Comparison of ENCODE assay signal across 1 cellular context in the genomic region with DNA sequence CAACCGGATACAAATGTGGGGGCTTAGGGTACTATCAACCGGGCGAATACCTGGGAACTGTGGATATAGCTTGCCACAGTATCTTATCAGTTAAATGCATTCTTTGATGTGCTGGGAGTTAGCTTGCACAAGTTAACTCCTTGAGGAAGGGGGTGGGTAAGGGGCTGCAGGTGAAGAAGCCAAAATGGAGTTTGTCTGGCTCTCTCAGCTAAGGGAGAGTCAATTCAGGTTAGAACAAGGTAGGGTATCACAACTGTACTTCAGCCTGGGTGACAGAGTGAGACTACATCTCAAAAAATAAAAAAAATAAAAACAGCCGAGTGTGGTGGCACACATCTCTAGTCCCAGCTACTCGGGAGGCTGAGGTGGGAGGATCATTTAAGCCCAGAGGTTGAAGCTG.
TF ChIP-seq lines count a peak whose summit lies in the region.

No MANE protein-coding gene starts in this region.

TF ChIP-seq in K562, 482 proteins besides CTCF, POLR2A, EP300 and RAD21 (continued from another document and continues in another):
- TF ChIP-seq, protein P1, sequence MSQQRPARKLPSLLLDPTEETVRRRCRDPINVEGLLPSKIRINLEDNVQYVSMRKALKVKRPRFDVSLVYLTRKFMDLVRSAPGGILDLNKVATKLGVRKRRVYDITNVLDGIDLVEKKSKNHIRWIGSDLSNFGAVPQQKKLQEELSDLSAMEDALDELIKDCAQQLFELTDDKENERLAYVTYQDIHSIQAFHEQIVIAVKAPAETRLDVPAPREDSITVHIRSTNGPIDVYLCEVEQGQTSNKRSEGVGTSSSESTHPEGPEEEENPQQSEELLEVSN (IDR thresholded peaks at IDR 0.05; ENCODE audit: borderline replicate concordance in 1 of 2, extremely low read depth in 1 of 2, insufficient read depth in 1 of 2, insufficient read length in 1 of 2, low read depth in 1 of 2, low read length in 1 of 2, poor library complexity in 1 of 2, severe bottlenecking in 1 of 2), result no peak
- TF ChIP-seq, protein P2, sequence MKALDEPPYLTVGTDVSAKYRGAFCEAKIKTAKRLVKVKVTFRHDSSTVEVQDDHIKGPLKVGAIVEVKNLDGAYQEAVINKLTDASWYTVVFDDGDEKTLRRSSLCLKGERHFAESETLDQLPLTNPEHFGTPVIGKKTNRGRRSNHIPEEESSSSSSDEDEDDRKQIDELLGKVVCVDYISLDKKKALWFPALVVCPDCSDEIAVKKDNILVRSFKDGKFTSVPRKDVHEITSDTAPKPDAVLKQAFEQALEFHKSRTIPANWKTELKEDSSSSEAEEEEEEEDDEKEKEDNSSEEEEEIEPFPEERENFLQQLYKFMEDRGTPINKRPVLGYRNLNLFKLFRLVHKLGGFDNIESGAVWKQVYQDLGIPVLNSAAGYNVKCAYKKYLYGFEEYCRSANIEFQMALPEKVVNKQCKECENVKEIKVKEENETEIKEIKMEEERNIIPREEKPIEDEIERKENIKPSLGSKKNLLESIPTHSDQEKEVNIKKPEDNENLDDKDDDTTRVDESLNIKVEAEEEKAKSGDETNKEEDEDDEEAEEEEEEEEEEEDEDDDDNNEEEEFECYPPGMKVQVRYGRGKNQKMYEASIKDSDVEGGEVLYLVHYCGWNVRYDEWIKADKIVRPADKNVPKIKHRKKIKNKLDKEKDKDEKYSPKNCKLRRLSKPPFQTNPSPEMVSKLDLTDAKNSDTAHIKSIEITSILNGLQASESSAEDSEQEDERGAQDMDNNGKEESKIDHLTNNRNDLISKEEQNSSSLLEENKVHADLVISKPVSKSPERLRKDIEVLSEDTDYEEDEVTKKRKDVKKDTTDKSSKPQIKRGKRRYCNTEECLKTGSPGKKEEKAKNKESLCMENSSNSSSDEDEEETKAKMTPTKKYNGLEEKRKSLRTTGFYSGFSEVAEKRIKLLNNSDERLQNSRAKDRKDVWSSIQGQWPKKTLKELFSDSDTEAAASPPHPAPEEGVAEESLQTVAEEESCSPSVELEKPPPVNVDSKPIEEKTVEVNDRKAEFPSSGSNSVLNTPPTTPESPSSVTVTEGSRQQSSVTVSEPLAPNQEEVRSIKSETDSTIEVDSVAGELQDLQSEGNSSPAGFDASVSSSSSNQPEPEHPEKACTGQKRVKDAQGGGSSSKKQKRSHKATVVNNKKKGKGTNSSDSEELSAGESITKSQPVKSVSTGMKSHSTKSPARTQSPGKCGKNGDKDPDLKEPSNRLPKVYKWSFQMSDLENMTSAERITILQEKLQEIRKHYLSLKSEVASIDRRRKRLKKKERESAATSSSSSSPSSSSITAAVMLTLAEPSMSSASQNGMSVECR (CRISPR knock-in tag; IDR thresholded peaks at IDR 0.05), result no peak
- TF ChIP-seq PHTF2 (CRISPR knock-in tag; IDR thresholded peaks at IDR 0.05), result no peak
- TF ChIP-seq ZNF76 (CRISPR knock-in tag; IDR thresholded peaks at IDR 0.05; ENCODE audit: borderline replicate concordance), result no peak
- no peak for TF ChIP-seq GATAD2B (IDR thresholded peaks at IDR 0.05; ENCODE audit: borderline replicate concordance)
- TF ChIP-seq, protein P3, sequence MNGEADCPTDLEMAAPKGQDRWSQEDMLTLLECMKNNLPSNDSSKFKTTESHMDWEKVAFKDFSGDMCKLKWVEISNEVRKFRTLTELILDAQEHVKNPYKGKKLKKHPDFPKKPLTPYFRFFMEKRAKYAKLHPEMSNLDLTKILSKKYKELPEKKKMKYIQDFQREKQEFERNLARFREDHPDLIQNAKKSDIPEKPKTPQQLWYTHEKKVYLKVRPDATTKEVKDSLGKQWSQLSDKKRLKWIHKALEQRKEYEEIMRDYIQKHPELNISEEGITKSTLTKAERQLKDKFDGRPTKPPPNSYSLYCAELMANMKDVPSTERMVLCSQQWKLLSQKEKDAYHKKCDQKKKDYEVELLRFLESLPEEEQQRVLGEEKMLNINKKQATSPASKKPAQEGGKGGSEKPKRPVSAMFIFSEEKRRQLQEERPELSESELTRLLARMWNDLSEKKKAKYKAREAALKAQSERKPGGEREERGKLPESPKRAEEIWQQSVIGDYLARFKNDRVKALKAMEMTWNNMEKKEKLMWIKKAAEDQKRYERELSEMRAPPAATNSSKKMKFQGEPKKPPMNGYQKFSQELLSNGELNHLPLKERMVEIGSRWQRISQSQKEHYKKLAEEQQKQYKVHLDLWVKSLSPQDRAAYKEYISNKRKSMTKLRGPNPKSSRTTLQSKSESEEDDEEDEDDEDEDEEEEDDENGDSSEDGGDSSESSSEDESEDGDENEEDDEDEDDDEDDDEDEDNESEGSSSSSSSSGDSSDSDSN (IDR thresholded peaks at IDR 0.05; ENCODE audit: borderline replicate concordance in 1 of 2, low read depth in 2 of 2, low read length in 2 of 2), result no peak
- no peak for TF ChIP-seq ZBTB8A (IDR thresholded peaks at IDR 0.05; ENCODE audit: partially characterized antibody)
- TF ChIP-seq, protein P4, sequence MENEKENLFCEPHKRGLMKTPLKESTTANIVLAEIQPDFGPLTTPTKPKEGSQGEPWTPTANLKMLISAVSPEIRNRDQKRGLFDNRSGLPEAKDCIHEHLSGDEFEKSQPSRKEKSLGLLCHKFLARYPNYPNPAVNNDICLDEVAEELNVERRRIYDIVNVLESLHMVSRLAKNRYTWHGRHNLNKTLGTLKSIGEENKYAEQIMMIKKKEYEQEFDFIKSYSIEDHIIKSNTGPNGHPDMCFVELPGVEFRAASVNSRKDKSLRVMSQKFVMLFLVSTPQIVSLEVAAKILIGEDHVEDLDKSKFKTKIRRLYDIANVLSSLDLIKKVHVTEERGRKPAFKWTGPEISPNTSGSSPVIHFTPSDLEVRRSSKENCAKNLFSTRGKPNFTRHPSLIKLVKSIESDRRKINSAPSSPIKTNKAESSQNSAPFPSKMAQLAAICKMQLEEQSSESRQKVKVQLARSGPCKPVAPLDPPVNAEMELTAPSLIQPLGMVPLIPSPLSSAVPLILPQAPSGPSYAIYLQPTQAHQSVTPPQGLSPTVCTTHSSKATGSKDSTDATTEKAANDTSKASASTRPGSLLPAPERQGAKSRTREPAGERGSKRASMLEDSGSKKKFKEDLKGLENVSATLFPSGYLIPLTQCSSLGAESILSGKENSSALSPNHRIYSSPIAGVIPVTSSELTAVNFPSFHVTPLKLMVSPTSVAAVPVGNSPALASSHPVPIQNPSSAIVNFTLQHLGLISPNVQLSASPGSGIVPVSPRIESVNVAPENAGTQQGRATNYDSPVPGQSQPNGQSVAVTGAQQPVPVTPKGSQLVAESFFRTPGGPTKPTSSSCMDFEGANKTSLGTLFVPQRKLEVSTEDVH (IDR thresholded peaks at IDR 0.05; ENCODE audit: low read depth, partially characterized antibody), result no peak
- no peak for TF ChIP-seq MAZ (CRISPR knock-in tag; conservative IDR thresholded peaks at IDR 0.05 in 1 of 2, IDR thresholded peaks at IDR 0.05 in 1 of 2)
- TF ChIP-seq HLTF (IDR thresholded peaks at IDR 0.05), result no peak
- TF ChIP-seq XRCC3 (IDR thresholded peaks at IDR 0.05), result no peak
- TF ChIP-seq, protein P5, sequence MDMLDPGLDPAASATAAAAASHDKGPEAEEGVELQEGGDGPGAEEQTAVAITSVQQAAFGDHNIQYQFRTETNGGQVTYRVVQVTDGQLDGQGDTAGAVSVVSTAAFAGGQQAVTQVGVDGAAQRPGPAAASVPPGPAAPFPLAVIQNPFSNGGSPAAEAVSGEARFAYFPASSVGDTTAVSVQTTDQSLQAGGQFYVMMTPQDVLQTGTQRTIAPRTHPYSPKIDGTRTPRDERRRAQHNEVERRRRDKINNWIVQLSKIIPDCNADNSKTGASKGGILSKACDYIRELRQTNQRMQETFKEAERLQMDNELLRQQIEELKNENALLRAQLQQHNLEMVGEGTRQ (CRISPR knock-in tag; IDR thresholded peaks at IDR 0.05), result no peak
- TF ChIP-seq ZNF586 (CRISPR knock-in tag; conservative IDR thresholded peaks at IDR 0.05), result no peak
- TF ChIP-seq RBBP5 (IDR thresholded peaks at IDR 0.05; ENCODE audit: borderline replicate concordance, insufficient read depth, low read length, poor library complexity, severe bottlenecking), result no peak
- TF ChIP-seq KLF6 (CRISPR knock-in tag; IDR thresholded peaks at IDR 0.05; ENCODE audit: borderline replicate concordance), result peak; percentile 90
- TF ChIP-seq TBL1XR1 (IDR thresholded peaks at IDR 0.05; ENCODE audit: low read length in 2 of 2), result no peak
- TF ChIP-seq CBX2 (IDR thresholded peaks at IDR 0.05; ENCODE audit: insufficient read depth, low read length, poor library complexity, severe bottlenecking), result no peak
- no peak for TF ChIP-seq MXI1 (IDR thresholded peaks at IDR 0.05; ENCODE audit: low read depth, low read length)
- no peak for TF ChIP-seq LARP7 (IDR thresholded peaks at IDR 0.05)
- TF ChIP-seq WHSC1 (IDR thresholded peaks at IDR 0.05; ENCODE audit: low read length), result no peak
- TF ChIP-seq RBM39 (optimal IDR thresholded peaks at IDR 0.05; ENCODE audit: low read depth, low read length), result no peak
- TF ChIP-seq, protein P6, sequence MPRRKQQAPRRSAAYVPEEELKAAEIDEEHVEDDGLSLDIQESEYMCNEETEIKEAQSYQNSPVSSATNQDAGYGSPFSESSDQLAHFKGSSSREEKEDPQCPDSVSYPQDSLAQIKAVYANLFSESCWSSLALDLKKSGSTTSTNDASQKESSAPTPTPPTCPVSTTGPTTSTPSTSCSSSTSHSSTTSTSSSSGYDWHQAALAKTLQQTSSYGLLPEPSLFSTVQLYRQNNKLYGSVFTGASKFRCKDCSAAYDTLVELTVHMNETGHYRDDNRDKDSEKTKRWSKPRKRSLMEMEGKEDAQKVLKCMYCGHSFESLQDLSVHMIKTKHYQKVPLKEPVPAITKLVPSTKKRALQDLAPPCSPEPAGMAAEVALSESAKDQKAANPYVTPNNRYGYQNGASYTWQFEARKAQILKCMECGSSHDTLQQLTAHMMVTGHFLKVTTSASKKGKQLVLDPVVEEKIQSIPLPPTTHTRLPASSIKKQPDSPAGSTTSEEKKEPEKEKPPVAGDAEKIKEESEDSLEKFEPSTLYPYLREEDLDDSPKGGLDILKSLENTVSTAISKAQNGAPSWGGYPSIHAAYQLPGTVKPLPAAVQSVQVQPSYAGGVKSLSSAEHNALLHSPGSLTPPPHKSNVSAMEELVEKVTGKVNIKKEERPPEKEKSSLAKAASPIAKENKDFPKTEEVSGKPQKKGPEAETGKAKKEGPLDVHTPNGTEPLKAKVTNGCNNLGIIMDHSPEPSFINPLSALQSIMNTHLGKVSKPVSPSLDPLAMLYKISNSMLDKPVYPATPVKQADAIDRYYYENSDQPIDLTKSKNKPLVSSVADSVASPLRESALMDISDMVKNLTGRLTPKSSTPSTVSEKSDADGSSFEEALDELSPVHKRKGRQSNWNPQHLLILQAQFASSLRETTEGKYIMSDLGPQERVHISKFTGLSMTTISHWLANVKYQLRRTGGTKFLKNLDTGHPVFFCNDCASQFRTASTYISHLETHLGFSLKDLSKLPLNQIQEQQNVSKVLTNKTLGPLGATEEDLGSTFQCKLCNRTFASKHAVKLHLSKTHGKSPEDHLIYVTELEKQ (CRISPR knock-in tag; IDR thresholded peaks at IDR 0.05), result peak; percentile 76; the same call in 1 of the 2 replicates
- peak; percentile 33; the same call in 1 of the 2 replicates for TF ChIP-seq TAF7 (tag; IDR thresholded peaks at IDR 0.05)
- TF ChIP-seq, protein P7, sequence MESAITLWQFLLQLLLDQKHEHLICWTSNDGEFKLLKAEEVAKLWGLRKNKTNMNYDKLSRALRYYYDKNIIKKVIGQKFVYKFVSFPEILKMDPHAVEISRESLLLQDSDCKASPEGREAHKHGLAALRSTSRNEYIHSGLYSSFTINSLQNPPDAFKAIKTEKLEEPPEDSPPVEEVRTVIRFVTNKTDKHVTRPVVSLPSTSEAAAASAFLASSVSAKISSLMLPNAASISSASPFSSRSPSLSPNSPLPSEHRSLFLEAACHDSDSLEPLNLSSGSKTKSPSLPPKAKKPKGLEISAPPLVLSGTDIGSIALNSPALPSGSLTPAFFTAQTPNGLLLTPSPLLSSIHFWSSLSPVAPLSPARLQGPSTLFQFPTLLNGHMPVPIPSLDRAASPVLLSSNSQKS (CRISPR knock-in tag; IDR thresholded peaks at IDR 0.05), result no peak
- TF ChIP-seq, protein P8, sequence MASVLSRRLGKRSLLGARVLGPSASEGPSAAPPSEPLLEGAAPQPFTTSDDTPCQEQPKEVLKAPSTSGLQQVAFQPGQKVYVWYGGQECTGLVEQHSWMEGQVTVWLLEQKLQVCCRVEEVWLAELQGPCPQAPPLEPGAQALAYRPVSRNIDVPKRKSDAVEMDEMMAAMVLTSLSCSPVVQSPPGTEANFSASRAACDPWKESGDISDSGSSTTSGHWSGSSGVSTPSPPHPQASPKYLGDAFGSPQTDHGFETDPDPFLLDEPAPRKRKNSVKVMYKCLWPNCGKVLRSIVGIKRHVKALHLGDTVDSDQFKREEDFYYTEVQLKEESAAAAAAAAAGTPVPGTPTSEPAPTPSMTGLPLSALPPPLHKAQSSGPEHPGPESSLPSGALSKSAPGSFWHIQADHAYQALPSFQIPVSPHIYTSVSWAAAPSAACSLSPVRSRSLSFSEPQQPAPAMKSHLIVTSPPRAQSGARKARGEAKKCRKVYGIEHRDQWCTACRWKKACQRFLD (CRISPR knock-in tag; IDR thresholded peaks at IDR 0.05), result peak; percentile 83; the same call in 1 of the 2 replicates
- TF ChIP-seq SIX5 (IDR thresholded peaks at IDR 0.05; ENCODE audit: borderline replicate concordance in 1 of 2, insufficient read depth in 1 of 2, low read depth in 1 of 2, low read length in 2 of 2), result no peak
- no peak for TF ChIP-seq ZC3H11A (IDR thresholded peaks at IDR 0.05; ENCODE audit: low read depth, low read length)
- TF ChIP-seq DDX20 (tag; IDR thresholded peaks at IDR 0.05; ENCODE audit: low read depth), result peak; percentile 85
- peak; percentile 87 for TF ChIP-seq PTTG1 (tag; IDR thresholded peaks at IDR 0.05; ENCODE audit: low read depth)
- TF ChIP-seq, protein P9, sequence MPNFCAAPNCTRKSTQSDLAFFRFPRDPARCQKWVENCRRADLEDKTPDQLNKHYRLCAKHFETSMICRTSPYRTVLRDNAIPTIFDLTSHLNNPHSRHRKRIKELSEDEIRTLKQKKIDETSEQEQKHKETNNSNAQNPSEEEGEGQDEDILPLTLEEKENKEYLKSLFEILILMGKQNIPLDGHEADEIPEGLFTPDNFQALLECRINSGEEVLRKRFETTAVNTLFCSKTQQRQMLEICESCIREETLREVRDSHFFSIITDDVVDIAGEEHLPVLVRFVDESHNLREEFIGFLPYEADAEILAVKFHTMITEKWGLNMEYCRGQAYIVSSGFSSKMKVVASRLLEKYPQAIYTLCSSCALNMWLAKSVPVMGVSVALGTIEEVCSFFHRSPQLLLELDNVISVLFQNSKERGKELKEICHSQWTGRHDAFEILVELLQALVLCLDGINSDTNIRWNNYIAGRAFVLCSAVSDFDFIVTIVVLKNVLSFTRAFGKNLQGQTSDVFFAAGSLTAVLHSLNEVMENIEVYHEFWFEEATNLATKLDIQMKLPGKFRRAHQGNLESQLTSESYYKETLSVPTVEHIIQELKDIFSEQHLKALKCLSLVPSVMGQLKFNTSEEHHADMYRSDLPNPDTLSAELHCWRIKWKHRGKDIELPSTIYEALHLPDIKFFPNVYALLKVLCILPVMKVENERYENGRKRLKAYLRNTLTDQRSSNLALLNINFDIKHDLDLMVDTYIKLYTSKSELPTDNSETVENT (CRISPR knock-in tag; IDR thresholded peaks at IDR 0.05), result no peak
- no peak for TF ChIP-seq COPS2 (conservative IDR thresholded peaks at IDR 0.05)
- TF ChIP-seq ZNF583 (CRISPR knock-in tag; IDR thresholded peaks at IDR 0.05), result peak; percentile 86; the same call in 1 of the 2 replicates
- TF ChIP-seq RBM25 (IDR thresholded peaks at IDR 0.05; ENCODE audit: low read depth, low read length, severe bottlenecking), result no peak
